Comparison of ENCODE assay signal across 1 cellular context in genomic region chr16:8982816-8983215, GRCh38.
TF ChIP-seq lines count a peak whose summit lies in the region.

No MANE protein-coding gene starts in this region.

TF ChIP-seq in HEK293, 187 proteins besides CTCF, POLR2A, EP300 and RAD21 (continued from another document):
- TF ChIP-seq PRDM2 (tag by site-specific recombination; IDR thresholded peaks at IDR 0.05; ENCODE audit: borderline replicate concordance): no peak
